ENCODE assay signal across 9 cellular contexts in the genomic region with DNA sequence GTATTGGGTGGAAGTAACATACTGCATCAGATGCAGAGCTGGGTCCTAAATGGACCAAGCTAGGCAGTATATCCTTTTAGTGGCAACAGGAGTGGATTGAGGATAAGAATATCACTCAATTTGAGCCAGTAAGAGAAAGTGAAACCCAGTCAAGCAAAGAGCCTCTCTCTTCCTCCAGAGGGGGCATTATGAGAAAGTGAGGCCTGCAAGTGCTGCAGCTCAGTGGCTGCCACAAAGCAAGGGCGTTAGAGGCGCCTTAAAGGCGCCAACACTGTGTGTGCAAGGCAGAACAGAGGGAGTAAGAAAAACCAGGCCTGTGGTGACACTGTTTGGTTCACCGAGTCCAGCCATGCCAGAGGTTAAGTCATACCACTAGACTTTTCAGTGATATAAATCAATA. TPM values are rescaled to one million over a fixed set of nuclear protein-coding genes. Genes with fewer than 3 reads are reported as not detected.
DNase-seq lines count a peak whose midpoint lies in the region; ATAC-seq, FAIRE-seq and TF ChIP-seq lines count a peak whose summit lies in the region.
"Had no signal": no experiment of that assay in that cellular context is flagged by ENCODE, and none has a peak within 500 bp of the region (broad histone marks: within the 10 kb centered on the region; RNA-seq: fewer than 3 reads in every experiment).

No MANE protein-coding gene starts in this region.

- peak; percentile 63 for TF ChIP-seq EP300 in Ishikawa (IDR thresholded peaks at IDR 0.05; ENCODE audit: borderline replicate concordance)

- no peak for TF ChIP-seq POLR2A in GM12891 (IDR thresholded peaks at IDR 0.05; ENCODE audit: low read depth, low read length)

- FAIRE-seq in GM12891 (lab: Jason Lieb, UNC): peak; percentile 97

- TF ChIP-seq CTCF in astrocyte of the spinal cord (IDR thresholded peaks at IDR 0.05; ENCODE audit: low read depth, low read length): peak; percentile 34

- ATAC-seq in GM21717 (IDR thresholded peaks at IDR 0.05; ENCODE audit: unreplicated experiment): peak; percentile 97
- ATAC-seq in esophagus mucosa: no peak
- ATAC-seq: Panc1 had no signal

- peak; percentile 11; the same call in 1 of the 2 replicates for TF ChIP-seq RAD21 in Ishikawa (IDR thresholded peaks at IDR 0.05; ENCODE audit: low read depth)

- H3K4me3 ChIP-seq in astrocyte of the spinal cord (ENCODE audit: low read depth, low read length): no peak overlapping the region

- DNase-seq in GM12891 (ENCODE audit: insufficient read length, low spot score): peak; percentile 35
- no peak for DNase-seq in astrocyte of the spinal cord (ENCODE audit: low read depth, low spot score)
- DNase-seq in stimulated activated CD4-positive, alpha-beta T cell treated with anti-CD3 and anti-CD28 coated beads, Interleukin-4, amount 100 ng/mL, for 24 hours: peak; percentile 13
- no peak for DNase-seq in NCI-H345 treated with DMSO at 0.1 percent for 48 hours (lab: John Stamatoyannopoulos, UW; ENCODE audit: unreplicated experiment)
- no peak for DNase-seq in Ammon's horn (ENCODE audit: low spot score)

- in situ Hi-C loops in astrocyte of the spinal cord (cut with HindIII; ENCODE audit: low sequenced_read_pairs): no loop called here

TF ChIP-seq in GM12891, 5 proteins besides CTCF, POLR2A, EP300 and RAD21:
- TF ChIP-seq POLR2AphosphoS5 (IDR thresholded peaks at IDR 0.05; ENCODE audit: low read depth, low read length): no peak
- 0 out of 2 replicates have a peak, but pooled peaks have one; percentile 22 for TF ChIP-seq SPI1 (IDR thresholded peaks at IDR 0.05; ENCODE audit: low read depth, low read length)
- TF ChIP-seq POU2F2 (IDR thresholded peaks at IDR 0.05; ENCODE audit: low read depth, low read length): no peak
- TF ChIP-seq TAF1 (IDR thresholded peaks at IDR 0.05; ENCODE audit: low read depth, low read length): no peak
- TF ChIP-seq PAX5 (IDR thresholded peaks at IDR 0.05; ENCODE audit: insufficient read depth, low read length, severe bottlenecking): peak; percentile 76

TF ChIP-seq in Ishikawa, 13 proteins besides CTCF, POLR2A, EP300 and RAD21:
- TF ChIP-seq CREB1 (IDR thresholded peaks at IDR 0.05; ENCODE audit: low read depth): no peak
- TF ChIP-seq TCF12 (IDR thresholded peaks at IDR 0.05; ENCODE audit: low read depth): peak; percentile 75
- TF ChIP-seq FOXM1 (IDR thresholded peaks at IDR 0.05; ENCODE audit: borderline replicate concordance, low read depth): peak; percentile 57; the same call in 1 of the 2 replicates
- TF ChIP-seq ZBTB7A (IDR thresholded peaks at IDR 0.05; ENCODE audit: low read depth): no peak
- TF ChIP-seq, protein P1, sequence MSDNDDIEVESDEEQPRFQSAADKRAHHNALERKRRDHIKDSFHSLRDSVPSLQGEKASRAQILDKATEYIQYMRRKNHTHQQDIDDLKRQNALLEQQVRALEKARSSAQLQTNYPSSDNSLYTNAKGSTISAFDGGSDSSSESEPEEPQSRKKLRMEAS (IDR thresholded peaks at IDR 0.05): peak; percentile 42

RNA-seq across cellular contexts. Expression of a gene that starts 17.5 kb away (rescaled TPM):
- 18.9 TPM for polyA plus RNA-seq in GM12891 (2012; ENCODE audit: low read depth, missing spikeins)
- total RNA-seq in esophagus mucosa: 13.6 TPM

Comparison
In these comparisons a context has a peak if more than half of its experiments do, and no peak if none do; other contexts are left out.
1. DNase-seq: peak in GM12891 (single experiment) and stimulated activated CD4-positive, alpha-beta T cell treated with anti-CD3 and anti-CD28 coated beads, Interleukin-4, amount 100 ng/mL, for 24 hours (single experiment); none in astrocyte of the spinal cord (single experiment), NCI-H345 treated with DMSO at 0.1 percent for 48 hours (single experiment) and Ammon's horn (single experiment).